Comparison of ENCODE assay signal across 10 cellular contexts in genomic region chr15:40702077-40702476, GRCh38. TPM values are rescaled to one million over a fixed set of nuclear protein-coding genes. Genes with fewer than 3 reads are reported as not detected.
A peak's percentile ranks its signal among the peaks of the same experiment; 100 is the strongest.
DNase-seq lines count a peak whose midpoint lies in the region; ATAC-seq, FAIRE-seq and TF ChIP-seq lines count a peak whose summit lies in the region.
"Had no signal": no experiment of that assay in that cellular context is flagged by ENCODE, and none has a peak within 500 bp of the region (broad histone marks: within the 10 kb centered on the region; RNA-seq: fewer than 3 reads in every experiment).

No MANE protein-coding gene starts in this region.

- H3K9ac ChIP-seq in OCI-LY1 (ENCODE audit: low read length): no peak overlapping the region

- no peak for FAIRE-seq in A549 (lab: Jason Lieb, UNC)

- H3K27ac ChIP-seq in A549: no peak overlapping the region
- no peak overlapping the region for H3K27ac ChIP-seq in OCI-LY1 (ENCODE audit: low read depth, low read length, poor library complexity, severe bottlenecking)
- H3K27ac ChIP-seq: epithelial cell of prostate had no signal

- TF ChIP-seq POLR2A in A549 (IDR thresholded peaks at IDR 0.05; ENCODE audit: low read length): no peak

- no peaks in the 10 kb centered on the region for H4K20me1 ChIP-seq in OCI-LY1 (ENCODE audit: insufficient read depth, low read length)

- no peak overlapping the region for H2AFZ ChIP-seq in OCI-LY1 (ENCODE audit: low read length)

- no peaks in the 10 kb centered on the region for H3K27me3 ChIP-seq in OCI-LY1 (ENCODE audit: insufficient read depth, low read length)

- no peak for TF ChIP-seq CTCF in A549 (IDR thresholded peaks at IDR 0.05)
- TF ChIP-seq CTCF in GM10266 (IDR thresholded peaks at IDR 0.05; ENCODE audit: control insufficient read depth, insufficient read depth, low read depth, missing control alignments): peak; percentile 14
- TF ChIP-seq CTCF in OCI-LY1 (IDR thresholded peaks at IDR 0.05; ENCODE audit: low read length): peak; percentile 30; the same call in 1 of the 2 replicates
- peak; percentile 24 for TF ChIP-seq CTCF in fibroblast of mammary gland (conservative IDR thresholded peaks at IDR 0.05; ENCODE audit: control insufficient read depth, insufficient read depth, low read depth, low read length)

- CTCF ChIA-PET in A549 (lab: Yijun Ruan, JAX): interaction anchor here (0.8 to 2.1 kb wide), 4 partner anchors 10 to 193 kb away, joined by 3 to 7 read pairs (median 3); no protein-coding TSS in a partner anchor

- peak; percentile 12 to 17; a peak in 2 of 5 replicates for TF ChIP-seq RAD21 in A549 (conservative IDR thresholded peaks at IDR 0.05 in 1 of 2, IDR thresholded peaks at IDR 0.05 in 1 of 2)

- DNase-seq in A549 (ENCODE audit: low read depth in 1 of 2, low spot score in 1 of 2): no peak
- DNase-seq in GM10266 (ENCODE audit: extremely low spot score): no peak
- DNase-seq in fibroblast of mammary gland (ENCODE audit: low read depth): peak; percentile 16
- no peak for DNase-seq in HPDE6-E6E7 (ENCODE audit: extremely low spot score)
- no peak for DNase-seq in DMS53 (lab: John Stamatoyannopoulos, UW)
- DNase-seq in NOMO-1 (lab: John Stamatoyannopoulos, UW; ENCODE audit: unreplicated experiment in 2 of 2): no peak
- DNase-seq: activated gamma-delta T cell had no signal

- 95% methylated on average over 7 of the region's 7 CpGs for WGBS in A549 (ENCODE audit: missing lambda C conversion rate)

- peaks cover 75% of the 10 kb centered on the region for H3K36me3 ChIP-seq in OCI-LY1 (ENCODE audit: insufficient read depth, low read length)

- H3K4me2 ChIP-seq in A549 (no peak overlapping the region), OCI-LY1 (ENCODE audit: low read length) (no peak overlapping the region)

- H3K9me3 ChIP-seq in A549 (no peaks in the 10 kb centered on the region), OCI-LY1 (ENCODE audit: low read length) (no peaks in the 10 kb centered on the region)

- no peak for ATAC-seq in A549
- ATAC-seq in GM21526 (IDR thresholded peaks at IDR 0.05; ENCODE audit: low FRiP score, unreplicated experiment): no peak

- POLR2A ChIA-PET in A549 (lab: Yijun Ruan, JAX): no interaction called here

- H3K9me2 ChIP-seq in OCI-LY1 (ENCODE audit: low read depth, low read length): no peaks in the 10 kb centered on the region

- no peaks in the 10 kb centered on the region for H3F3A ChIP-seq in OCI-LY1 (ENCODE audit: insufficient read depth, low read length)

- H3K4me3 ChIP-seq in A549 (no peak overlapping the region), OCI-LY1 (ENCODE audit: low read depth, low read length, poor library complexity, severe bottlenecking) (no peak overlapping the region), fibroblast of mammary gland (ENCODE audit: control insufficient read depth, low read depth, low read length) (no peak overlapping the region)

- no peak for TF ChIP-seq EP300 in A549 (IDR thresholded peaks at IDR 0.05)

- no peaks in the 10 kb centered on the region for H3K79me2 ChIP-seq in OCI-LY1 (ENCODE audit: insufficient read depth, low read length)

- no peaks in the 10 kb centered on the region for H3K4me1 ChIP-seq in A549
- no peaks in the 10 kb centered on the region for H3K4me1 ChIP-seq in OCI-LY1 (ENCODE audit: insufficient read depth, low read length, severe bottlenecking)

TF ChIP-seq in A549, 52 proteins besides CTCF, POLR2A, EP300 and RAD21:
- TF ChIP-seq KDM5A (IDR thresholded peaks at IDR 0.05) (no peak), REST (IDR thresholded peaks at IDR 0.05) (no peak), USF2 (IDR thresholded peaks at IDR 0.05) (no peak), ELK1 (IDR thresholded peaks at IDR 0.05; ENCODE audit: low read depth, low read length) (no peak), ZNF302 (CRISPR knock-in tag; IDR thresholded peaks at IDR 0.05) (no peak), MAX (IDR thresholded peaks at IDR 0.05) (no peak), ATOH8 (CRISPR knock-in tag; IDR thresholded peaks at IDR 0.05; ENCODE audit: low read depth) (no peak), SREBF2 (IDR thresholded peaks at IDR 0.05) (no peak), FOSB (CRISPR knock-in tag; IDR thresholded peaks at IDR 0.05) (no peak), HDAC2 (IDR thresholded peaks at IDR 0.05) (no peak), PHF8 (IDR thresholded peaks at IDR 0.05; ENCODE audit: borderline replicate concordance, low read depth) (no peak)

RNA-seq across cellular contexts. Expression of gene RAD51, which starts 7.1 kb away (rescaled TPM):
- polyA plus RNA-seq in A549 (2011; rRNA removed): 11.5 and 12.9 TPM in 2 replicates
- 13.8 and 15.4 TPM in 2 replicates for polyA plus RNA-seq in A549 (2012; cell fraction: cytosol; rRNA removed)
- polyA plus RNA-seq in A549 (2012; cell fraction: nucleus; rRNA removed): 9.7 and 12.3 TPM in 2 replicates
- polyA plus RNA-seq in A549 (2017; fragmentation: RNase III; extraction: RNeasy Plus Mini Kit Qiagen cat#74134 plus additional on column Dnase treatment): 14.4 to 17.2 TPM (median 16.5 TPM) in 3 replicates
- 14.6 and 17.3 TPM in 2 replicates for polyA minus RNA-seq in A549 (2011; rRNA and poly(A)+ RNA removed)

RNA-seq across cellular contexts. Expression of gene RMDN3, which starts 53.0 kb away (rescaled TPM):
- polyA plus RNA-seq in A549 (2011; rRNA removed): 13.4 and 15.4 TPM in 2 replicates
- 15.0 and 15.9 TPM in 2 replicates for polyA plus RNA-seq in A549 (2012; cell fraction: cytosol; rRNA removed)
- polyA plus RNA-seq in A549 (2012; cell fraction: nucleus; rRNA removed): 16.4 and 17.7 TPM in 2 replicates
- polyA plus RNA-seq in A549 (2017; fragmentation: RNase III; extraction: RNeasy Plus Mini Kit Qiagen cat#74134 plus additional on column Dnase treatment): 16.9 to 17.9 TPM (median 17.2 TPM) in 3 replicates
- polyA minus RNA-seq in A549 (2011; rRNA and poly(A)+ RNA removed): 6.8 and 7.0 TPM in 2 replicates
